Comparison of ENCODE assay signal across 23 cellular contexts in genomic region chr6:90573624-90574023, GRCh38.
"Had no signal": no experiment of that assay in that cellular context is flagged by ENCODE, and none has a peak within 500 bp of the region (broad histone marks: within the 10 kb centered on the region; RNA-seq: fewer than 3 reads in every experiment).

No MANE protein-coding gene starts in this region.

- H3K9me3 Mint-ChIP-seq: memory B cell; natural killer cell; stimulated activated naive B cell treated with anti-CD40 and anti-IgM and Interleukin-4, amounts not matched to agents 10 μg/mL and 1 μg/mL and 100 μg/mL, for 72 hours; stimulated activated naive CD8-positive, alpha-beta T cell treated with anti-CD3 and anti-CD28 coated beads, Interleukin-15, Interleukin-2, amounts not matched to agents 100 ng/mL and 50 ng/mL, for 24 hours had no signal

- DNase-seq: dorsolateral prefrontal cortex; effector CD4-positive, alpha-beta T cell; gastrocnemius medialis; head of caudate nucleus; kidney; natural killer cell; occipital lobe; ovary; posterior cingulate gyrus; psoas muscle; right cardiac atrium; sigmoid colon; spleen; stimulated activated CD4-positive, alpha-beta T cell treated with anti-CD3 and anti-CD28 coated beads, Interleukin-4, amount 100 ng/mL, for 4 hours; stimulated activated naive B cell treated with anti-CD40 and anti-IgM and Interleukin-4, amounts not matched to agents 10 μg/mL and 1 μg/mL and 100 μg/mL, for 72 hours; transverse colon; upper lobe of right lung had no signal

- H3K27ac ChIP-seq: gastrocnemius medialis, ovary, psoas muscle, sigmoid colon, thoracic aorta, transverse colon, upper lobe of right lung, vagina had no signal

- H3K4me3 Mint-ChIP-seq: memory B cell; natural killer cell; stimulated activated naive B cell treated with anti-CD40 and anti-IgM and Interleukin-4, amounts not matched to agents 10 μg/mL and 1 μg/mL and 100 μg/mL, for 72 hours; stimulated activated naive CD8-positive, alpha-beta T cell treated with anti-CD3 and anti-CD28 coated beads, Interleukin-15, Interleukin-2, amounts not matched to agents 100 ng/mL and 50 ng/mL, for 24 hours had no signal

- H3K27ac Mint-ChIP-seq: memory B cell; stimulated activated naive B cell treated with anti-CD40 and anti-IgM and Interleukin-4, amounts not matched to agents 10 μg/mL and 1 μg/mL and 100 μg/mL, for 72 hours; stimulated activated naive CD8-positive, alpha-beta T cell treated with anti-CD3 and anti-CD28 coated beads, Interleukin-15, Interleukin-2, amounts not matched to agents 100 ng/mL and 50 ng/mL, for 24 hours had no signal

- H3K4me1 ChIP-seq: psoas muscle, sigmoid colon, transverse colon, upper lobe of right lung had no signal

- H3K4me3 ChIP-seq: dorsolateral prefrontal cortex, gastrocnemius medialis, lung, ovary, psoas muscle, sigmoid colon, spleen, thoracic aorta, transverse colon, upper lobe of right lung, vagina had no signal

- FAIRE-seq: kidney had no signal

- ATAC-seq: gastrocnemius medialis; left lobe of liver; natural killer cell; psoas muscle; right cardiac atrium; stimulated activated naive B cell treated with anti-CD40 and anti-IgM and Interleukin-4, amounts not matched to agents 10 μg/mL and 1 μg/mL and 100 μg/mL, for 72 hours; upper lobe of right lung had no signal

- H3K27me3 Mint-ChIP-seq: memory B cell; stimulated activated naive B cell treated with anti-CD40 and anti-IgM and Interleukin-4, amounts not matched to agents 10 μg/mL and 1 μg/mL and 100 μg/mL, for 72 hours; stimulated activated naive CD8-positive, alpha-beta T cell treated with anti-CD3 and anti-CD28 coated beads, Interleukin-15, Interleukin-2, amounts not matched to agents 100 ng/mL and 50 ng/mL, for 24 hours had no signal

- H3K27me3 ChIP-seq: dorsolateral prefrontal cortex, gastrocnemius medialis, ovary, sigmoid colon, spleen, transverse colon, upper lobe of right lung, vagina had no signal
